Comparison of ENCODE assay signal across 4 cellular contexts in genomic region chr6:29444031-29444430, GRCh38. TPM values are rescaled to one million over a fixed set of nuclear protein-coding genes. Genes with fewer than 3 reads are reported as not detected.
"Had no signal": no experiment of that assay in that cellular context is flagged by ENCODE, and none has a peak within 500 bp of the region (broad histone marks: within the 10 kb centered on the region; RNA-seq: fewer than 3 reads in every experiment).

No MANE protein-coding gene starts in this region.

RNA-seq across cellular contexts. Expression of gene OR10C1, which starts 4.9 kb away (rescaled TPM):
- total RNA-seq: LHCN-M2, M059J, MCF 10A, NCI-H460 had no signal

RNA-seq across cellular contexts. Expression of gene OR11A1, which starts 12.8 kb away (rescaled TPM):
- total RNA-seq: LHCN-M2, M059J, MCF 10A, NCI-H460 had no signal

RNA-seq across cellular contexts. Expression of gene OR2H1, which starts 12.9 kb away (rescaled TPM):
- total RNA-seq: LHCN-M2, M059J, MCF 10A, NCI-H460 had no signal

RNA-seq across cellular contexts. Expression of gene OR12D1, which starts 29.3 kb away (rescaled TPM):
- total RNA-seq: LHCN-M2, M059J, MCF 10A, NCI-H460 had no signal

RNA-seq across cellular contexts. Expression of gene MAS1L, which starts 43.7 kb away (rescaled TPM):
- total RNA-seq: LHCN-M2, M059J, MCF 10A, NCI-H460 had no signal
